1 cellular context compared by ENCODE assay signal in the genomic region with DNA sequence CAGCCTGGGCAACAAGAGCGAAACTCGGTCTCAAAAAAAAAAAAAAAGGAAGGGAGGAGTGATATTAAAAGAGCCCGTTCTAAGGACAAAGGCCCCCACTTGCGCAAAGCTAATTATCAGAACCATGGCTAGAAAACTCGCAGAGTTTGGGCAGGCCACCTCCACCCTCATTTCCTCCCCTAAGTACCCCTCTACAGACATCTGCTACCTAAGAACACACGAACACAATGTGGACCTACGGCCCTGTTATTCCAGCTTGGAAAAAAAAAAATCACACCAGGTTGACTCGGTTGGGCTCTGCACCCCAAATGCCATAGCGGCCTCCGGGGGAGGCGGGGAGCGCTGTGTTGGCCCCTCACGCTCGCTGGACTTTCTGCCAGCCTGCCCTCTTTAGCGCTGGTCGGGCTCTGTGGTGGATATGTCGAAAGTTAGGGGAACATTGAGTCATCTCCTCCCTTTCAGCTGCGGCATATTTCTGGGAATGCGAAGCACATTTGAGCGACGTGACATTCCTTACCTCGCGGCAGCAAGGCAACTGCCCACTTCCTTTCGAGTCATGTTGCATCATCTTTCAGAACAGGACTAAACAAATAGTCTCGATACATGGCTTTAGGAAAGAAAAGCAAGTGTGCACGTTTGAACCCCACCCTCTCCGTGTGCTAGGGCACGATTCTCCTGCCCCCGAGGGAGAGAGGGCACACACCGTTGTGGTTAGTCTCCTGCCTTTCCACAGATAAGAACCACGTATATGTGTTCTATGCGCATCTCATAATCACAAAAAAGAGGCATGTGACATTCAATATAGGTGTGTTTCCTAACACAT.
TF ChIP-seq lines count a peak whose summit lies in the region.

No MANE protein-coding gene starts in this region.

TF ChIP-seq in K562, 482 proteins besides CTCF, POLR2A, EP300 and RAD21 (continued from another document):
- no peak for TF ChIP-seq SAP30 (IDR thresholded peaks at IDR 0.05; ENCODE audit: borderline replicate concordance, insufficient read depth, low read depth, low read length, poor library complexity, severe bottlenecking)
- TF ChIP-seq, protein P1, sequence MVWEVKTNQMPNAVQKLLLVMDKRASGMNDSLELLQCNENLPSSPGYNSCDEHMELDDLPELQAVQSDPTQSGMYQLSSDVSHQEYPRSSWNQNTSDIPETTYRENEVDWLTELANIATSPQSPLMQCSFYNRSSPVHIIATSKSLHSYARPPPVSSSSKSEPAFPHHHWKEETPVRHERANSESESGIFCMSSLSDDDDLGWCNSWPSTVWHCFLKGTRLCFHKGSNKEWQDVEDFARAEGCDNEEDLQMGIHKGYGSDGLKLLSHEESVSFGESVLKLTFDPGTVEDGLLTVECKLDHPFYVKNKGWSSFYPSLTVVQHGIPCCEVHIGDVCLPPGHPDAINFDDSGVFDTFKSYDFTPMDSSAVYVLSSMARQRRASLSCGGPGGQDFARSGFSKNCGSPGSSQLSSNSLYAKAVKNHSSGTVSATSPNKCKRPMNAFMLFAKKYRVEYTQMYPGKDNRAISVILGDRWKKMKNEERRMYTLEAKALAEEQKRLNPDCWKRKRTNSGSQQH (CRISPR knock-in tag; IDR thresholded peaks at IDR 0.05), result 0 out of 2 replicates have a peak, but pooled peaks have one; percentile 45
- TF ChIP-seq CEBPG (CRISPR knock-in tag; IDR thresholded peaks at IDR 0.05), result peak; percentile 93
- TF ChIP-seq CEBPG (tag; conservative IDR thresholded peaks at IDR 0.05 in 1 of 2, IDR thresholded peaks at IDR 0.05 in 1 of 2), result peak; percentile 98 to 100
- TF ChIP-seq, protein P2, sequence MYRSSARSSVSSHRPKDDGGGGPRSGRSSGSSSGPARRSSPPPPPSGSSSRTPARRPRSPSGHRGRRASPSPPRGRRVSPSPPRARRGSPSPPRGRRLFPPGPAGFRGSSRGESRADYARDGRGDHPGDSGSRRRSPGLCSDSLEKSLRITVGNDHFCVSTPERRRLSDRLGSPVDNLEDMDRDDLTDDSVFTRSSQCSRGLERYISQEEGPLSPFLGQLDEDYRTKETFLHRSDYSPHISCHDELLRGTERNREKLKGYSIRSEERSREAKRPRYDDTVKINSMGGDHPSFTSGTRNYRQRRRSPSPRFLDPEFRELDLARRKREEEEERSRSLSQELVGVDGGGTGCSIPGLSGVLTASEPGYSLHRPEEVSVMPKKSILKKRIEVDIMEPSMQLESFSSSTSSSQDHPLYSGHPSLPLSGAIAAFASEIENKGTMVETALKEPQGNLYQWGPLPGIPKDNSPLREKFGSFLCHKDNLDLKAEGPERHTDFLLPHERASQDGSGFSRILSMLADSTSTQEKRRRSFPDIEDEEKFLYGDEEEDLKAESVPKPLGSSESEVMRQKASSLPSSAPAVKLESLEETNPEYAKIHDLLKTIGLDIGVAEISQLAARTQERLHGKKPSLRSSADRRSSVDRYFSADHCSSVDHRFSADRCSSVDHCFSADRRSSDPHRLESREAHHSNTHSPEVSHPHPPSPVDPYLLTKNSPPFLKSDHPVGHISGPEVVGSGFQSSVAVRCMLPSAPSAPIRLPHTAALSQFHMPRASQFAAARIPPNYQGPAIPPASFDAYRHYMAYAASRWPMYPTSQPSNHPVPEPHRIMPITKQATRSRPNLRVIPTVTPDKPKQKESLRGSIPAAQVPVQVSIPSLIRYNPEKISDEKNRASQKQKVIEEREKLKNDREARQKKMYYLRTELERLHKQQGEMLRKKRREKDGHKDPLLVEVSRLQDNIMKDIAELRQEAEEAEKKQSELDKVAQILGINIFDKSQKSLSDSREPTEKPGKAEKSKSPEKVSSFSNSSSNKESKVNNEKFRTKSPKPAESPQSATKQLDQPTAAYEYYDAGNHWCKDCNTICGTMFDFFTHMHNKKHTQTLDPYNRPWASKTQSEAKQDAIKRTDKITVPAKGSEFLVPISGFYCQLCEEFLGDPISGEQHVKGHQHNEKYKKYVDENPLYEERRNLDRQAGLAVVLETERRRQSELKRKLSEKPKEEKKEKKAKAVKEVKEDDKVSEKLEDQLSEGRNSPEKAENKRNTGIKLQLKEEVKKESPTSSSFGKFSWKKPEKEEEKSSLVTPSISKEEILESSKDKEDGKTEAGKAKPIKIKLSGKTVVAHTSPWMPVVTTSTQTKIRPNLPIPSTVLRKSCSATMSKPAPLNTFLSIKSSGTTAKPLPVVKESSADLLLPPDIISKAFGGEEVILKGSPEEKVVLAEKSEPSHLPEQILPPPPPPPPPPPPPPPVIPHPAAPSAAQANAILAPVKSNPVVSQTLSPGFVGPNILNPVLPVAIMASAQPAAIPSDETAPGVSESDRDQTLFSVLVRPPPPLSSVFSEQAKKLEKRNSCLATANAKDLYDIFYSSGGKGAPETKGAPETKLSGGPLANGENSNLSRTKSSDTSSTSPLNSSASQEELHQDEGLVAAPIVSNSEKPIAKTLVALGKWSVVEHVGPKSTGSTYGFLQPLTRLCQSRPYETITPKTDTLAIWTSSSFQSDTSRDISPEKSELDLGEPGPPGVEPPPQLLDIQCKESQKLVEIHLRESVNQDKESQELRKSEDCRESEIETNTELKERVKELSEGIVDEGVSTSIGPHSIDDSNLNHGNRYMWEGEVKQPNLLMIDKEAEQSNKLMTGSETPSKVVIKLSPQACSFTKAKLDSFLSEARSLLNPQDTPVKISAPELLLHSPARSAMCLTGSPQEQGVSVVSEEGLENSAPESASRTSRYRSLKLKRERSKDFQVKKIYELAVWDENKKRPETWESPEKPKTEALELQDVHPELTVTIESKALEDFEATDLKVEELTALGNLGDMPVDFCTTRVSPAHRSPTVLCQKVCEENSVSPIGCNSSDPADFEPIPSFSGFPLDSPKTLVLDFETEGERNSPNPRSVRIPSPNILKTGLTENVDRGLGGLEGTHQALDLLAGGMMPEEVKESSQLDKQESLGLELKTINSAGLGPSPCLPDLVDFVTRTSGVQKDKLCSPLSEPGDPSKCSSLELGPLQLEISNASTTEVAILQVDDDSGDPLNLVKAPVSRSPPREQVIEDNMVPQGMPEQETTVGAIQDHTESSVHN (IDR thresholded peaks at IDR 0.05; ENCODE audit: borderline replicate concordance in 1 of 2, low read depth in 1 of 2), result peak in 1 of 2 experiments; percentile 92; a peak in 2 of 4 replicates
- TF ChIP-seq NFRKB (IDR thresholded peaks at IDR 0.05; ENCODE audit: low read depth), result peak; percentile 66; the same call in 1 of the 2 replicates
- 0 out of 2 replicates have a peak, but pooled peaks have one; percentile 9 for TF ChIP-seq ZNF668 (CRISPR knock-in tag; IDR thresholded peaks at IDR 0.05)
- no peak for TF ChIP-seq SAFB2 (IDR thresholded peaks at IDR 0.05; ENCODE audit: borderline replicate concordance, low read depth, low read length, severe bottlenecking)
